11 cellular contexts compared by ENCODE assay signal in the genomic region with DNA sequence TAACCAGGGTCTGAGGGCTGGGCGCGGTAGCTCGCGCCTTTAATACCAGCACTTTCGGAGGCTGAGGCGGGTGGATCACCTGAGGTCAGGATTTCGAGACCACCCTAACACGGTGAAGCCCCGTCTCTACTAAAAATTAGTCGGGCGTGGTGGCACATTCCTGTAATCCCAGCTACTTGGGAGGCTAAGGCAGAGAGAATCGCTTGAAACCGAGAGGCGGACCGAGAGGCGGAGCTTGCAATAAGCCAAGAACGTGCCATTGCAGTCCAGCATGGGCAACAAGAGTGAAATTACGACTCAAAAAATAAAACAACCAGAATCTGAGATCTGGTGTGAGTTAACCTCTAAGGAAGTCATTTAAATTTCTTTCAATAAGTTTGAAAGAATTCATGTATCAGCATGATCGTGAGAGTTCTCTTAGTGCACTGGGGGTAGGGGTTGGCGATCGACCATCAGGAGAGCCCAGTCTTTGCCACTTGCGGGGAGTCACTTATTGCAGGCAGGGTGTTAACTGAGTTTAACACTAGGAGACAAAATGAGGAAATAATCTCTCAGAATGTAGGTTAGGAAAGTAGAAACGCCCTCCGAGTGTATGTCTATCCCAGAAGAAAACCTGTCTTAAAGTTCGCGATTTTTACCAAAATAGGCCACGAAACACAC.
DNase-seq lines count a peak whose midpoint lies in the region; ATAC-seq, FAIRE-seq and TF ChIP-seq lines count a peak whose summit lies in the region.
"Had no signal": no experiment of that assay in that cellular context is flagged by ENCODE, and none has a peak within 500 bp of the region (broad histone marks: within the 10 kb centered on the region; RNA-seq: fewer than 3 reads in every experiment).

No MANE protein-coding gene starts in this region.

- in situ Hi-C loops in HepG2 (cut with HindIII; ENCODE audit: extremely low pct_ligation_motif_present, low pct_unique_long_range_greater_than_20kb) = no loop called here

- H3K27ac Mint-ChIP-seq in endodermal cell (no peak overlapping the region), natural killer cell (peak overlapping the region in 1 of 2 donors; percentile 57)

- no peaks in the 10 kb centered on the region for H3K27me3 ChIP-seq in GM06990 (replicated peaks; ENCODE audit: control insufficient read depth, insufficient read depth, low read length)
- peaks cover 39% of the 10 kb centered on the region for H3K27me3 ChIP-seq in NT2/D1 (ENCODE audit: insufficient read depth, insufficient read length)
- H3K27me3 ChIP-seq in endodermal cell (ENCODE audit: control insufficient read depth, insufficient read depth, low read length, poor library complexity, severe bottlenecking) = peaks cover 65% of the 10 kb centered on the region
- no peaks in the 10 kb centered on the region for H3K27me3 ChIP-seq in HepG2 (ENCODE audit: control insufficient read depth in 1 of 2, insufficient read depth in 2 of 2, low read length in 2 of 2)

- H3K4me1 ChIP-seq in NT2/D1 (ENCODE audit: insufficient read depth, insufficient read length) (no peaks in the 10 kb centered on the region), endodermal cell (ENCODE audit: control insufficient read depth, insufficient read depth, low read length) (no peaks in the 10 kb centered on the region), HepG2 (ENCODE audit: insufficient read depth, low read length) (peaks cover 37% of the 10 kb centered on the region)
- H3K4me1 ChIP-seq: uterus had no signal

- intact Hi-C loops in natural killer cell (cut with micrococcal nuclease) (loop anchor here (5.0 to 10.0 kb wide), 2 partner anchors 127 to 385 kb away; no protein-coding TSS in a partner anchor), HepG2 (cut with micrococcal nuclease; ENCODE audit: unreplicated experiment) (no loop called here)

- no peaks in the 10 kb centered on the region for H4K20me1 ChIP-seq in HepG2 (ENCODE audit: insufficient read depth, low read length)

- no peak for FAIRE-seq in HepG2 (lab: Jason Lieb, UNC)

- H3K36me3 Mint-ChIP-seq in endodermal cell (ENCODE audit: low read depth) (no peaks in the 10 kb centered on the region), natural killer cell (peaks cover 12% of the 10 kb centered on the region)

- POLR2A ChIA-PET in HepG2 (lab: Yijun Ruan, JAX) = no interaction called here

- no peaks in the 10 kb centered on the region for H3K36me3 ChIP-seq in GM06990 (ENCODE audit: control insufficient read depth, insufficient read depth, low read length)
- no peaks in the 10 kb centered on the region for H3K36me3 ChIP-seq in NT2/D1 (ENCODE audit: insufficient read depth, insufficient read length, low read length)
- H3K36me3 ChIP-seq in endodermal cell (ENCODE audit: control insufficient read depth, insufficient read depth, low read length) = no peaks in the 10 kb centered on the region
- no peaks in the 10 kb centered on the region for H3K36me3 ChIP-seq in HepG2 (replicated peaks in 1 of 2; ENCODE audit: control insufficient read depth in 1 of 2, insufficient read depth in 2 of 2, low read length in 2 of 2)
- H3K36me3 ChIP-seq: uterus had no signal

- TF ChIP-seq POLR2A in HepG2 (IDR thresholded peaks at IDR 0.05; ENCODE audit: insufficient read depth in 1 of 2, low read depth in 2 of 2, low read length in 2 of 2) = no peak

- no peaks in the 10 kb centered on the region for H3K9me3 ChIP-seq in NT2/D1 (ENCODE audit: insufficient read depth, low read length)
- no peaks in the 10 kb centered on the region for H3K9me3 ChIP-seq in endodermal cell (ENCODE audit: control insufficient read depth, low read length)
- H3K9me3 ChIP-seq in HepG2 (ENCODE audit: low read length) = no peaks in the 10 kb centered on the region
- H3K9me3 ChIP-seq: uterus had no signal

- no TSS peak for BruUV-seq in HepG2 (replicated peaks; lab: Mats Ljungman, UMichigan)

- H3K27ac ChIP-seq in endodermal cell (ENCODE audit: low read depth, low read length) (no peak overlapping the region), HepG2 (ENCODE audit: extremely low read length, insufficient read depth, low read length) (no peak overlapping the region)
- H3K27ac ChIP-seq: uterus had no signal

- no peak for TF ChIP-seq RAD21 in HepG2 (CRISPR knock-in tag; IDR thresholded peaks at IDR 0.05)

- H3K9ac ChIP-seq in NT2/D1 (ENCODE audit: insufficient read length, low read depth) (peak overlapping the region; percentile 53), endodermal cell (ENCODE audit: extremely low read depth, low read length, poor library complexity, severe bottlenecking) (peak overlapping the region; percentile 7), HepG2 (ENCODE audit: insufficient read depth, low read depth, low read length) (no peak overlapping the region)

- H3K79me2 ChIP-seq in HepG2 (ENCODE audit: insufficient read depth, low read length) = no peaks in the 10 kb centered on the region

- H3K4me1 Mint-ChIP-seq in endodermal cell (no peaks in the 10 kb centered on the region), natural killer cell (peaks cover 7 to 9% of the 10 kb centered on the region in 2 donors)

- WGBS in endodermal cell (ENCODE audit: insufficient coverage in 1 of 2, insufficient read length in 1 of 2), 2 experiments = 13 to 17% methylated on average over 16 to 27 of the region's 27 CpGs
- WGBS in HepG2 (ENCODE audit: low lambda C conversion rate) = 76% methylated on average over 27 of the region's 27 CpGs

- peak overlapping the region; percentile 65 for H3K4me3 Mint-ChIP-seq in endodermal cell
- peak overlapping the region; percentile 17 for H3K4me3 Mint-ChIP-seq in natural killer cell

- TF ChIP-seq EP300 in HepG2 (IDR thresholded peaks at IDR 0.05; ENCODE audit: low read depth in 2 of 2, low read length in 2 of 2) (no peak), HepG2 (CRISPR knock-in tag; IDR thresholded peaks at IDR 0.05; ENCODE audit: borderline replicate concordance) (no peak)

- no peaks in the 10 kb centered on the region for H3K9me3 Mint-ChIP-seq in endodermal cell
- H3K9me3 Mint-ChIP-seq in natural killer cell = no peaks in the 10 kb centered on the region

- H2AFZ ChIP-seq in HepG2 (ENCODE audit: low read length) = no peak overlapping the region

- TF ChIP-seq CTCF in GM06990 (IDR thresholded peaks at IDR 0.05; ENCODE audit: insufficient read depth, low read length, poor library complexity, severe bottlenecking) = no peak
- TF ChIP-seq CTCF in endodermal cell (conservative IDR thresholded peaks at IDR 0.05) = no peak
- no peak for TF ChIP-seq CTCF in natural killer cell (IDR thresholded peaks at IDR 0.05)
- TF ChIP-seq CTCF in HepG2 (CRISPR knock-in tag; IDR thresholded peaks at IDR 0.05) = no peak

- ATAC-seq in natural killer cell (no peak), HepG2 (no peak)

- CTCF ChIA-PET in HepG2 (lab: Yijun Ruan, JAX; ENCODE audit: low intra/inter-chr PET ratio, low total read pairs) = no interaction called here

- no peak overlapping the region for H3K4me2 ChIP-seq in HepG2 (ENCODE audit: low read depth, low read length)

- H3K27me3 Mint-ChIP-seq in endodermal cell (ENCODE audit: insufficient read depth) (peaks cover 81% of the 10 kb centered on the region), natural killer cell (ENCODE audit: low read depth in 2 of 2) (peaks cover 60 to 82% of the 10 kb centered on the region in 2 donors)

- H3K4me3 ChIP-seq in GM06990 (replicated peaks; ENCODE audit: low read depth, low read length) = peak overlapping the region; percentile 19; the same call in 1 of the 2 replicates
- peak overlapping the region; percentile 27 for H3K4me3 ChIP-seq in NT2/D1 (ENCODE audit: insufficient read length, low read depth)
- H3K4me3 ChIP-seq in endodermal cell (ENCODE audit: low read length) = peak overlapping the region; percentile 78
- H3K4me3 ChIP-seq in HepG2 (replicated peaks in 1 of 3; ENCODE audit: insufficient read depth in 1 of 3, low read depth in 2 of 3, low read length in 3 of 3) = no peak overlapping the region

- no peak for DNase-seq in GM06990 (ENCODE audit: extremely low read depth, insufficient read length)
- no peak for DNase-seq in NT2/D1 (ENCODE audit: low read depth, low spot score)
- peak; percentile 70 for DNase-seq in endodermal cell
- DNase-seq in natural killer cell = no peak
- no peak for DNase-seq in NCI-H748 treated with DMSO at 0.1 percent for 48 hours (lab: John Stamatoyannopoulos, UW)
- DNase-seq in epidermal melanocyte (ENCODE audit: insufficient read length, low spot score) = no peak
- DNase-seq in hepatic stellate cell (ENCODE audit: low spot score) = no peak
- no peak for DNase-seq in HepG2 (ENCODE audit: low spot score)
- DNase-seq: left colon, SHP77 treated with DMSO at 0.1 percent for 48 hours, uterus had no signal

TF ChIP-seq in HepG2, 621 proteins besides CTCF, POLR2A, EP300 and RAD21:
- no peak for TF ChIP-seq MTF2 (CRISPR knock-in tag; IDR thresholded peaks at IDR 0.05; ENCODE audit: borderline replicate concordance)
- TF ChIP-seq, protein P1, sequence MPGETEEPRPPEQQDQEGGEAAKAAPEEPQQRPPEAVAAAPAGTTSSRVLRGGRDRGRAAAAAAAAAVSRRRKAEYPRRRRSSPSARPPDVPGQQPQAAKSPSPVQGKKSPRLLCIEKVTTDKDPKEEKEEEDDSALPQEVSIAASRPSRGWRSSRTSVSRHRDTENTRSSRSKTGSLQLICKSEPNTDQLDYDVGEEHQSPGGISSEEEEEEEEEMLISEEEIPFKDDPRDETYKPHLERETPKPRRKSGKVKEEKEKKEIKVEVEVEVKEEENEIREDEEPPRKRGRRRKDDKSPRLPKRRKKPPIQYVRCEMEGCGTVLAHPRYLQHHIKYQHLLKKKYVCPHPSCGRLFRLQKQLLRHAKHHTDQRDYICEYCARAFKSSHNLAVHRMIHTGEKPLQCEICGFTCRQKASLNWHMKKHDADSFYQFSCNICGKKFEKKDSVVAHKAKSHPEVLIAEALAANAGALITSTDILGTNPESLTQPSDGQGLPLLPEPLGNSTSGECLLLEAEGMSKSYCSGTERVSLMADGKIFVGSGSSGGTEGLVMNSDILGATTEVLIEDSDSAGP (CRISPR knock-in tag; IDR thresholded peaks at IDR 0.05; ENCODE audit: borderline replicate concordance) = no peak

Comparison
In these comparisons a context has a peak if more than half of its experiments do, and no peak if none do; other contexts are left out.
1. H3K4me3 ChIP-seq: peak in GM06990 (single experiment), NT2/D1 (single experiment) and endodermal cell (single experiment); none in HepG2 (0 of 3).